Comparison of ENCODE assay signal across 8 cellular contexts in genomic region chr2:175181104-175181876, GRCh38. TPM values are rescaled to one million over a fixed set of nuclear protein-coding genes. Genes with fewer than 3 reads are reported as not detected.
DNase-seq lines count a peak whose midpoint lies in the region; TF ChIP-seq lines count a peak whose summit lies in the region.

Gene ATP5MC3, minus strand, starts transcription at chr2:175181710. Its CDS starts 317 bp downstream, at chr2:175181393.

- H3K4me1 Mint-ChIP-seq in neural crest cell, result peaks cover 16% of the 10 kb centered on the region

- H3K9me3 ChIP-seq in MG63 (no peaks in the 10 kb centered on the region), stomach smooth muscle (ENCODE audit: control insufficient read depth in 2 of 2, low read length in 2 of 2) (no peaks in the 10 kb centered on the region)

- H3K36me3 Mint-ChIP-seq in neural crest cell (ENCODE audit: low read depth), result peaks cover 4% of the 10 kb centered on the region

- H3K27ac Mint-ChIP-seq in neural crest cell (ENCODE audit: unreplicated experiment), result peak within 1 kb of the TSS; percentile 88

- peak within 1 kb of the TSS; percentile 97 to 98 for H3K9ac ChIP-seq in stomach smooth muscle (ENCODE audit: low read length in 2 of 2)

- no peaks in the 10 kb centered on the region for H3K27me3 Mint-ChIP-seq in neural crest cell (ENCODE audit: low read depth)

- peaks cover 6% of the 10 kb centered on the region for H3K9me3 Mint-ChIP-seq in neural crest cell

- H3K4me3 ChIP-seq in H7 (ENCODE audit: insufficient read depth, low read depth, low read length), result peak within 1 kb of the TSS; percentile 92
- peak within 1 kb of the TSS; percentile 67 for H3K4me3 ChIP-seq in MG63
- H3K4me3 ChIP-seq in fibroblast of villous mesenchyme (ENCODE audit: low read depth, low read length), result peak within 1 kb of the TSS; percentile 92
- H3K4me3 ChIP-seq in stomach smooth muscle (ENCODE audit: low read length in 2 of 2), result peak within 1 kb of the TSS; percentile 71 to 95

- H3K36me3 ChIP-seq in H7 (replicated peaks; ENCODE audit: control insufficient read depth, insufficient read depth, low read length), result peaks cover 9% of the 10 kb centered on the region
- H3K36me3 ChIP-seq in MG63, result peaks cover 48% of the 10 kb centered on the region
- H3K36me3 ChIP-seq in stomach smooth muscle (ENCODE audit: control insufficient read depth in 2 of 2, insufficient read depth in 2 of 2, low read length in 2 of 2), result peaks cover 15 to 27% of the 10 kb centered on the region in 2 donors

- in situ Hi-C loops in G401 (cut with HindIII; ENCODE audit: low sequenced_read_pairs), result no loop called here

- peak within 1 kb of the TSS; percentile 93 for H3K4me3 Mint-ChIP-seq in neural crest cell

- H3K27me3 ChIP-seq in H7 (ENCODE audit: control insufficient read depth, insufficient read depth, low read length) (no peaks in the 10 kb centered on the region), MG63 (no peaks in the 10 kb centered on the region), stomach smooth muscle (ENCODE audit: control insufficient read depth in 1 of 2, insufficient read depth in 2 of 2, low read length in 2 of 2) (no peaks in the 10 kb centered on the region)

- peak within 1 kb of the TSS; percentile 88 for H3K27ac ChIP-seq in stomach smooth muscle (ENCODE audit: low read length)

- DNase-seq in G401 (ENCODE audit: low spot score) (peak; percentile 93), H7 (peak; percentile 90), MG63 (peak; percentile 86), SIG-M5 (lab: John Stamatoyannopoulos, UW) (peak; percentile 82), activated gamma-delta T cell (lab: John Stamatoyannopoulos, UW) (peak; percentile 71), fibroblast of villous mesenchyme (ENCODE audit: low read depth) (peak; percentile 93), neural crest cell (ENCODE audit: low read depth, low spot score) (peak; percentile 88)

- H3K4me1 ChIP-seq in stomach smooth muscle (ENCODE audit: control insufficient read depth, insufficient read depth, low read length), result peaks cover 5% of the 10 kb centered on the region

- TF ChIP-seq CTCF in fibroblast of villous mesenchyme (IDR thresholded peaks at IDR 0.05; ENCODE audit: insufficient read depth, low read depth, low read length) (peak; percentile 30), neural crest cell (conservative IDR thresholded peaks at IDR 0.05) (peak; percentile 36)

RNA-seq across cellular contexts. Expression of gene ATP5MC3, which starts in this region (rescaled TPM):
- total RNA-seq in G401 (2014; rRNA removed; shearing (Covaris generic)), result 213 and 260 TPM in 2 replicates
- 334 and 437 TPM in 2 replicates for total RNA-seq in H7 (2014; rRNA removed; shearing (Covaris generic))
- total RNA-seq in MG63 (2014; rRNA removed; shearing (Covaris generic); ENCODE audit: low replicate concordance), result 207 and 228 TPM in 2 replicates
- total RNA-seq in fibroblast of villous mesenchyme (136 and 157 TPM in 2 replicates), neural crest cell (268 and 281 TPM in 2 replicates)

Comparison
In these comparisons a context has a peak if more than half of its experiments do, and no peak if none do; other contexts are left out.
1. Peak in every context shown above with its lines: DNase-seq, H3K4me3 ChIP-seq and H3K27ac ChIP-seq.